In the genomic region with DNA sequence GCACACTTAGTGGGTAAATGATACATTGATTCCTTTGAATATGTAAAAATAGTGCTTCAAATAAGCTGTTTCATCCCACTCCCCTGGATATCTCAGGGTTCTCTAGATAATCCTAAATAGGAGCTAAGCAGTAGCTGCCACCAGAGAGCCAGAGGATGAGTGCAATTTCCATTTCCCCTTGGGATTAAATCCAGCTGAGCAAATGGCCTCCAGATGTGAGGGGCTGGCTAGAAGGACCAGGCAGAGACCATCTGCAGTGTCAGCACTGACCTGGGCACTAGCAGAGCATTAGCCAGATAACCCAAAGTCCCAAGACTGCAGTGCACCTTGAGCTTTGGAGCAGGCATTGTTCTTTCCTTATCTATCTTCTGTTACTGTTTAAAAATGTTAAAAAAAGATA, we compare ENCODE assay signal across 20 cellular contexts. TPM values are rescaled to one million over a fixed set of nuclear protein-coding genes. Genes with fewer than 3 reads are reported as not detected.
"Had no signal": no experiment of that assay in that cellular context is flagged by ENCODE, and none has a peak within 500 bp of the region (broad histone marks: within the 10 kb centered on the region; RNA-seq: fewer than 3 reads in every experiment).

No MANE protein-coding gene starts in this region.

- H3K4me3 ChIP-seq: breast epithelium, left lung, spleen, thyroid gland, uterus had no signal

- H3K27ac ChIP-seq: epithelial cell of prostate, left lung, spleen, thyroid gland, uterus had no signal

- DNase-seq: activated B cell treated with CpG ODN at 0.5 μM for 24 hours; activated CD4-positive, alpha-beta T cell treated with anti-CD3 and anti-CD28 coated beads, Interleukin-2, amount 10 ng/mL, durations not matched to agents 24 days and 14 days; activated CD8-positive, alpha-beta T cell treated with anti-CD3 and anti-CD28 coated beads for 36 hours; activated naive CD4-positive, alpha-beta T cell treated with anti-CD3 and anti-CD28 coated beads for 36 hours; activated naive CD8-positive, alpha-beta T cell treated with anti-CD3 and anti-CD28 coated beads, Interleukin-2, amount 50 U/mL, for 24 hours; activated T-cell treated with anti-CD3 and anti-CD28 coated beads, Interleukin-2, amount 50 U/mL, for 1 hour; cerebellar nuclear complex; effector memory CD8-positive, alpha-beta T cell; left lung; mammary epithelial cell; posterior cingulate gyrus; retina; spleen; stimulated activated naive B cell treated with anti-CD40 and anti-IgM and Interleukin-4, amounts not matched to agents 10 μg/mL and 1 μg/mL and 100 μg/mL, for 72 hours; T-cell; thyroid gland; uterus had no signal

- H3K36me3 ChIP-seq: breast epithelium, uterus had no signal

- H3K4me1 ChIP-seq: uterus had no signal

- H3K9me3 ChIP-seq: breast epithelium, left lung, spleen, thyroid gland, uterus had no signal

- H3K27me3 ChIP-seq: breast epithelium, left lung, spleen, thyroid gland, uterus had no signal

- ATAC-seq: activated CD8-positive, alpha-beta T cell treated with anti-CD3 and anti-CD28 coated beads for 36 hours; activated naive CD8-positive, alpha-beta T cell treated with anti-CD3 and anti-CD28 coated beads, Interleukin-2, amount 50 U/mL, for 24 hours; activated T-helper 17 cell treated with anti-CD3 and anti-CD28 coated beads, Interleukin-2, amount 50 U/mL, for 72 hours; effector memory CD8-positive, alpha-beta T cell; left lung; stimulated activated naive B cell treated with anti-CD40 and anti-IgM and Interleukin-4, amounts not matched to agents 10 μg/mL and 1 μg/mL and 100 μg/mL, for 72 hours; T-cell had no signal

RNA-seq across cellular contexts. Expression of gene GPR179, which starts 19.6 kb away (rescaled TPM):
- total RNA-seq: activated CD4-positive, alpha-beta T cell treated with anti-CD3 and anti-CD28 coated beads, Interleukin-2, amount 10 ng/mL, durations not matched to agents 24 days and 14 days; mammary epithelial cell had no signal
